In the genomic region with DNA sequence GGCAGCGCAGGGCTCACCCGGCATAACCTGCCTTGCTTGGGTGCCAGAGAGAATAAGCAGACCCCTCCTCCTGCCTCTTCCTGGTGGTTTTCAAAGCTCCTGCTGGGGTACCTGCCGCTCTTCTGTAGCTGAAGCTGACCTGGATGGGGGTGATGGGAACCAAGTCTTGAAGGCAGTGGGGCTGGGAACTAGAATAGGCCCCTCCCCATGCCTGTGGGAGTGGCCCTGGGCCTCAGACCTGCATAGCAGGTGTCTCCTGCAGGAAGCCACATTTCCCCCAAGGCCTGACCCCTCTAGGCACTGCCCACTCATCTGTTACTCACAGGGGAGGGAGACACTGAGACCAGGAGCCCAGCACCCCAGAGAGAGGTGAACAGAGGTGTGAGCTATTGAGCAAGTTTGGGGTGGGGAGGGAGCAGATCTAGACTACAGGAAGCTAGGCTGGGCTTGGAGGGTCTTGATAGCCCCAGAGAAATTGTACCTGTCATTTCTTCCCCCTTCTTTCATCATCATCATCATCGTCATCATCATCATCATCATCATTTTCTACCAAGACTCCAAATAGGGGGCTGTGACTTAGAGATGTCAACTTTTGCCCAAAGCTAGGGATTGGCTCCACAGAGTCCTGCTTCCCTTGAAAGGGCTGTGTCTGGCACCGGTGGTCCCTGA, we compare ENCODE assay signal across 2 cellular contexts.
TF ChIP-seq lines count a peak whose summit lies in the region.

No MANE protein-coding gene starts in this region.

TF ChIP-seq in GM23338, 12 proteins besides CTCF, POLR2A, EP300 and RAD21 (continues in another document):
- TF ChIP-seq CREB1 (CRISPR knock-in tag; IDR thresholded peaks at IDR 0.05; ENCODE audit: low read depth) (no peak), EZH2phosphoT487 (IDR thresholded peaks at IDR 0.05; ENCODE audit: unreplicated experiment) (no peak), ZNF114 (CRISPR knock-in tag; IDR thresholded peaks at IDR 0.05) (no peak), NANOG (IDR thresholded peaks at IDR 0.05; ENCODE audit: borderline replicate concordance) (no peak), EZH2 (IDR thresholded peaks at IDR 0.05; ENCODE audit: low read depth, unreplicated experiment) (no peak), POLR2AphosphoS5 (IDR thresholded peaks at IDR 0.05; ENCODE audit: low read depth) (no peak), STAT1 (IDR thresholded peaks at IDR 0.05; ENCODE audit: unreplicated experiment) (no peak), JUNB (IDR thresholded peaks at IDR 0.05; ENCODE audit: unreplicated experiment) (no peak), ZNF331 (CRISPR knock-in tag; IDR thresholded peaks at IDR 0.05; ENCODE audit: low read depth) (no peak)
- TF ChIP-seq, protein P1, sequence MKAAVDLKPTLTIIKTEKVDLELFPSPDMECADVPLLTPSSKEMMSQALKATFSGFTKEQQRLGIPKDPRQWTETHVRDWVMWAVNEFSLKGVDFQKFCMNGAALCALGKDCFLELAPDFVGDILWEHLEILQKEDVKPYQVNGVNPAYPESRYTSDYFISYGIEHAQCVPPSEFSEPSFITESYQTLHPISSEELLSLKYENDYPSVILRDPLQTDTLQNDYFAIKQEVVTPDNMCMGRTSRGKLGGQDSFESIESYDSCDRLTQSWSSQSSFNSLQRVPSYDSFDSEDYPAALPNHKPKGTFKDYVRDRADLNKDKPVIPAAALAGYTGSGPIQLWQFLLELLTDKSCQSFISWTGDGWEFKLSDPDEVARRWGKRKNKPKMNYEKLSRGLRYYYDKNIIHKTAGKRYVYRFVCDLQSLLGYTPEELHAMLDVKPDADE (IDR thresholded peaks at IDR 0.05), result no peak
- TF ChIP-seq, protein P2, sequence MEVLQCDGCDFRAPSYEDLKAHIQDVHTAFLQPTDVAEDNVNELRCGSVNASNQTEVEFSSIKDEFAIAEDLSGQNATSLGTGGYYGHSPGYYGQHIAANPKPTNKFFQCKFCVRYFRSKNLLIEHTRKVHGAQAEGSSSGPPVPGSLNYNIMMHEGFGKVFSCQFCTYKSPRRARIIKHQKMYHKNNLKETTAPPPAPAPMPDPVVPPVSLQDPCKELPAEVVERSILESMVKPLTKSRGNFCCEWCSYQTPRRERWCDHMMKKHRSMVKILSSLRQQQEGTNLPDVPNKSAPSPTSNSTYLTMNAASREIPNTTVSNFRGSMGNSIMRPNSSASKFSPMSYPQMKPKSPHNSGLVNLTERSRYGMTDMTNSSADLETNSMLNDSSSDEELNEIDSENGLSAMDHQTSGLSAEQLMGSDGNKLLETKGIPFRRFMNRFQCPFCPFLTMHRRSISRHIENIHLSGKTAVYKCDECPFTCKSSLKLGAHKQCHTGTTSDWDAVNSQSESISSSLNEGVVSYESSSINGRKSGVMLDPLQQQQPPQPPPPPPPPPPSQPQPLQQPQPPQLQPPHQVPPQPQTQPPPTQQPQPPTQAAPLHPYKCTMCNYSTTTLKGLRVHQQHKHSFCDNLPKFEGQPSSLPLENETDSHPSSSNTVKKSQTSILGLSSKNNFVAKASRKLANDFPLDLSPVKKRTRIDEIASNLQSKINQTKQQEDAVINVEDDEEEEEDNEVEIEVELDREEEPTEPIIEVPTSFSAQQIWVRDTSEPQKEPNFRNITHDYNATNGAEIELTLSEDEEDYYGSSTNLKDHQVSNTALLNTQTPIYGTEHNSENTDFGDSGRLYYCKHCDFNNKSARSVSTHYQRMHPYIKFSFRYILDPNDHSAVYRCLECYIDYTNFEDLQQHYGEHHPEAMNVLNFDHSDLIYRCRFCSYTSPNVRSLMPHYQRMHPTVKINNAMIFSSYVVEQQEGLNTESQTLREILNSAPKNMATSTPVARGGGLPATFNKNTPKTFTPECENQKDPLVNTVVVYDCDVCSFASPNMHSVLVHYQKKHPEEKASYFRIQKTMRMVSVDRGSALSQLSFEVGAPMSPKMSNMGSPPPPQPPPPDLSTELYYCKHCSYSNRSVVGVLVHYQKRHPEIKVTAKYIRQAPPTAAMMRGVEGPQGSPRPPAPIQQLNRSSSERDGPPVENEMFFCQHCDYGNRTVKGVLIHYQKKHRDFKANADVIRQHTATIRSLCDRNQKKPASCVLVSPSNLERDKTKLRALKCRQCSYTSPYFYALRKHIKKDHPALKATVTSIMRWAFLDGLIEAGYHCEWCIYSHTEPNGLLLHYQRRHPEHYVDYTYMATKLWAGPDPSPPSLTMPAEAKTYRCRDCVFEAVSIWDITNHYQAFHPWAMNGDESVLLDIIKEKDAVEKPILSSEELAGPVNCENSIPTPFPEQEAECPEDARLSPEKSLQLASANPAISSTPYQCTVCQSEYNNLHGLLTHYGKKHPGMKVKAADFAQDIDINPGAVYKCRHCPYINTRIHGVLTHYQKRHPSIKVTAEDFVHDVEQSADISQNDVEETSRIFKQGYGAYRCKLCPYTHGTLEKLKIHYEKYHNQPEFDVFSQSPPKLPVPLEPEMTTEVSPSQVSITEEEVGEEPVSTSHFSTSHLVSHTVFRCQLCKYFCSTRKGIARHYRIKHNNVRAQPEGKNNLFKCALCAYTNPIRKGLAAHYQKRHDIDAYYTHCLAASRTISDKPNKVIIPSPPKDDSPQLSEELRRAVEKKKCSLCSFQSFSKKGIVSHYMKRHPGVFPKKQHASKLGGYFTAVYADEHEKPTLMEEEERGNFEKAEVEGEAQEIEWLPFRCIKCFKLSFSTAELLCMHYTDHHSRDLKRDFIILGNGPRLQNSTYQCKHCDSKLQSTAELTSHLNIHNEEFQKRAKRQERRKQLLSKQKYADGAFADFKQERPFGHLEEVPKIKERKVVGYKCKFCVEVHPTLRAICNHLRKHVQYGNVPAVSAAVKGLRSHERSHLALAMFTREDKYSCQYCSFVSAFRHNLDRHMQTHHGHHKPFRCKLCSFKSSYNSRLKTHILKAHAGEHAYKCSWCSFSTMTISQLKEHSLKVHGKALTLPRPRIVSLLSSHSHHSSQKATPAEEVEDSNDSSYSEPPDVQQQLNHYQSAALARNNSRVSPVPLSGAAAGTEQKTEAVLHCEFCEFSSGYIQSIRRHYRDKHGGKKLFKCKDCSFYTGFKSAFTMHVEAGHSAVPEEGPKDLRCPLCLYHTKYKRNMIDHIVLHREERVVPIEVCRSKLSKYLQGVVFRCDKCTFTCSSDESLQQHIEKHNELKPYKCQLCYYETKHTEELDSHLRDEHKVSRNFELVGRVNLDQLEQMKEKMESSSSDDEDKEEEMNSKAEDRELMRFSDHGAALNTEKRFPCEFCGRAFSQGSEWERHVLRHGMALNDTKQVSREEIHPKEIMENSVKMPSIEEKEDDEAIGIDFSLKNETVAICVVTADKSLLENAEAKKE (CRISPR knock-in tag; IDR thresholded peaks at IDR 0.05), result no peak

TF ChIP-seq in GM12878, 131 proteins besides CTCF, POLR2A, EP300 and RAD21:
- TF ChIP-seq HDAC6 (IDR thresholded peaks at IDR 0.05; ENCODE audit: unreplicated experiment) (no peak), NR2F1 (conservative IDR thresholded peaks at IDR 0.05) (0 out of 2 replicates have a peak, but pooled peaks have one; percentile 14)
